9 cellular contexts compared by ENCODE assay signal in the genomic region with DNA sequence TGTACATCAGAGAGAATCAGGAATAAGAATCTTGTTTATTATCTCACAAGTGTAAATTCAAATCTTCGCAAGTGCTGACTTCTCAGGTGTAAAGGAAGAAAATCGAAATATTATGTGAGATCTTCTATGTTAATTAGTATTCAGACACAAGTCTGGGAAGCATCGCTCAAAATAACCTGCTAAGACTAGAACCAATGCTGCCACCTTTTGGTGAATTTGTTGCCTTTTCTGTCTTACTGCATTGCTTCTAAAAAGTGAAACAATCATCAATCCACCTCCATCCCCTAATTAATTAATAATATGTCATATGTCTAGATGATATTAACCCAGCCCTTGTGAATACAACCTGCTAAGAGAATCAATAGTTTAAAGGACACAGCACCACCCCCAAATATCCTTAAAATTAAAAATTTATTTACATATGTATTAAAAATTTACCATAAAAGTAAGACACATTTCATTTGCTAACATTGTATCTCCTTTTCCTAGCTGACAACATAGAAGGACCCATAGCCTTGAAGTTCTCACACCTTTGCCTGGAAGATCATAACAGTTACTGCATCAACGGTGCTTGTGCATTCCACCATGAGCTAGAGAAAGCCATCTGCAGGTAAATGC. TPM values are rescaled to one million over a fixed set of nuclear protein-coding genes. Genes with fewer than 3 reads are reported as not detected.
A peak's percentile ranks its signal among the peaks of the same experiment; 100 is the strongest.
DNase-seq lines count a peak whose midpoint lies in the region; ATAC-seq and TF ChIP-seq lines count a peak whose summit lies in the region.
"Had no signal": no experiment of that assay in that cellular context is flagged by ENCODE, and none has a peak within 500 bp of the region (broad histone marks: within the 10 kb centered on the region; RNA-seq: fewer than 3 reads in every experiment).

No MANE protein-coding gene starts in this region.

- H3K36me3 ChIP-seq in BE2C = no peaks in the 10 kb centered on the region

- 0 out of 2 replicates have a peak, but pooled peaks cover 5% of the 10 kb centered on the region for H3K27me3 ChIP-seq in BE2C

- H3K4me3 Mint-ChIP-seq in chondrocyte (ENCODE audit: unreplicated experiment) (no peak overlapping the region), memory B cell (no peak overlapping the region)
- H3K4me3 Mint-ChIP-seq: T-cell had no signal

- H3K27me3 Mint-ChIP-seq in chondrocyte (ENCODE audit: low read depth) (no peaks in the 10 kb centered on the region), memory B cell (no peaks in the 10 kb centered on the region)

- H3K4me1 ChIP-seq in BE2C = no peaks in the 10 kb centered on the region

- H3K4me1 Mint-ChIP-seq in chondrocyte (ENCODE audit: low read depth) = peaks cover 10% of the 10 kb centered on the region
- H3K4me1 Mint-ChIP-seq in memory B cell = peaks cover 6% of the 10 kb centered on the region

- no peaks in the 10 kb centered on the region for H3K36me3 Mint-ChIP-seq in chondrocyte (ENCODE audit: low read depth)
- H3K36me3 Mint-ChIP-seq in memory B cell = no peaks in the 10 kb centered on the region
- H3K36me3 Mint-ChIP-seq: T-cell had no signal

- H3K27ac Mint-ChIP-seq in chondrocyte (ENCODE audit: unreplicated experiment) (no peak overlapping the region), memory B cell (no peak overlapping the region)
- H3K27ac Mint-ChIP-seq: T-cell had no signal

- ATAC-seq in HG02943 (IDR thresholded peaks at IDR 0.05; ENCODE audit: low read depth, unreplicated experiment) = peak; percentile 70
- ATAC-seq in memory B cell (ENCODE audit: low read depth) = peak; percentile 60
- ATAC-seq: T-cell had no signal

- no peaks in the 10 kb centered on the region for H3K9me3 Mint-ChIP-seq in chondrocyte (ENCODE audit: low read depth)
- H3K9me3 Mint-ChIP-seq in memory B cell = no peaks in the 10 kb centered on the region
- H3K9me3 Mint-ChIP-seq: T-cell had no signal

- H3K4me3 ChIP-seq in BE2C (ENCODE audit: low read depth, low read length) (no peak overlapping the region), GM12865 (ENCODE audit: low read depth, low read length) (no peak overlapping the region)

- H3K9me3 ChIP-seq in BE2C = no peaks in the 10 kb centered on the region

- TF ChIP-seq CTCF in BE2C (IDR thresholded peaks at IDR 0.05; ENCODE audit: low read depth, low read length) (peak; percentile 62), GM12865 (IDR thresholded peaks at IDR 0.05; ENCODE audit: insufficient read depth, low read depth, low read length, missing control alignments) (peak; percentile 57), chondrocyte (IDR thresholded peaks at IDR 0.05) (peak; percentile 96)

- DNase-seq in BE2C (peak; percentile 26), GM12865 (ENCODE audit: low read depth) (peak; percentile 70), NCI-H526 treated with DMSO at 0.1 percent for 48 hours (lab: John Stamatoyannopoulos, UW) (peak; percentile 20), chondrocyte (ENCODE audit: low spot score) (no peak), memory B cell (ENCODE audit: low spot score in 2 of 2) (peak in 1 of 2 donors; percentile 29), HCEC 1CT (no peak)
- DNase-seq in stimulated activated CD8-positive, alpha-beta memory T cell treated with anti-CD3 and anti-CD28 coated beads, Interleukin-4, amount 100 ng/mL, for 48 hours = no peak

RNA-seq across cellular contexts. Expression of a gene that starts 3.5 kb away (rescaled TPM):
- not detected for polyA plus RNA-seq in BE2C (2012; ENCODE audit: insufficient read depth, insufficient read length, low read depth)
- total RNA-seq in chondrocyte = 0.62 to 4.5 TPM (median 1.1 TPM) in 3 replicates

RNA-seq across cellular contexts. Expression of a gene that starts 53.1 kb away (rescaled TPM):
- polyA plus RNA-seq in BE2C (2012; ENCODE audit: insufficient read depth, insufficient read length, low read depth) = not detected
- not detected in 3 replicates for total RNA-seq in chondrocyte

Comparison
In these comparisons a context has a peak if more than half of its experiments do, and no peak if none do; other contexts are left out.
1. DNase-seq: peak in BE2C (single experiment), GM12865 (single experiment) and NCI-H526 treated with DMSO at 0.1 percent for 48 hours (single experiment); none in chondrocyte (single experiment), stimulated activated CD8-positive, alpha-beta memory T cell treated with anti-CD3 and anti-CD28 coated beads, Interleukin-4, amount 100 ng/mL, for 48 hours (single experiment) and HCEC 1CT (single experiment).
2. Peak in every context shown above with its lines, with median percentiles within 50 percentile points of each other: CTCF ChIP-seq.